Comparison of ENCODE assay signal across 1 cellular context in the genomic region with DNA sequence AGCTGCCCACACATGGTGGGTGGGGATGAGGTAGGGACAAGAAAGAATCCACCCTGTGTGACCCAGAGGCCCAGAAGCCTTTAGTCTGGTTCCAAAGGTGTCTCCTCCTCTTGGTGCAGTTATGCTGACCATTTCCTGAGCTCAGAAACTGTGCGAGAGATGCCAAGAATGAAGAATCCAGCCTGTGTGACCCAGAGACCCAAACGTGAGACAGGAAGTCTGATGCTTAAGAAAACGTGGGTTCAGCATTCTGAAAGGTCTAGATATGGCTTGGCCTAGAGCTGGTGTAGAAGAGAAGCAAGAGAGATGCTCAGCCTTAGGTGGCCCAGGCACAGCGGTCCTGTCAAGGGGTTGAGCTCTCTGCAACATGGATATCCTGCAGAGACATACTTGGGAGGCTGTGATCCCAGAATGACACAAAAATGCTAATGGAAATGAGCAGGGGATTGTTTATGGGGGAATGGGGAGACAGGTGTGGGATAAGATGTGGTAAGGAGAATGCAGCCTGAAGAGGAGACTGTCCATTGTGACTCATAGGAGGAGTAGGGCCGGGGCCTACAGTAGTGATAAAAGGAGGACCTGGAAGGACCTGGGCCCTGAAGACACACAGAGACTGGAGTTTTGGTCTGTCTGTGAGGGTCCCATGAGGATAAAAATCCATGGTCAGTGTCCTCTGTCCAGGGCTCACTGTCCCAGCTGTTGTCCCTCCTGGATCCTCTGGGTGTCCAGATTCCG.
TF ChIP-seq lines count a peak whose summit lies in the region.

No MANE protein-coding gene starts in this region.

TF ChIP-seq in K562, 482 proteins besides CTCF, POLR2A, EP300 and RAD21 (continued from another document):
- TF ChIP-seq, protein P1, sequence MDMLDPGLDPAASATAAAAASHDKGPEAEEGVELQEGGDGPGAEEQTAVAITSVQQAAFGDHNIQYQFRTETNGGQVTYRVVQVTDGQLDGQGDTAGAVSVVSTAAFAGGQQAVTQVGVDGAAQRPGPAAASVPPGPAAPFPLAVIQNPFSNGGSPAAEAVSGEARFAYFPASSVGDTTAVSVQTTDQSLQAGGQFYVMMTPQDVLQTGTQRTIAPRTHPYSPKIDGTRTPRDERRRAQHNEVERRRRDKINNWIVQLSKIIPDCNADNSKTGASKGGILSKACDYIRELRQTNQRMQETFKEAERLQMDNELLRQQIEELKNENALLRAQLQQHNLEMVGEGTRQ (CRISPR knock-in tag; IDR thresholded peaks at IDR 0.05) = peak; percentile 20; the same call in 1 of the 2 replicates
- TF ChIP-seq CEBPG (CRISPR knock-in tag; IDR thresholded peaks at IDR 0.05) (peak; percentile 25; the same call in 1 of the 2 replicates), CEBPG (tag; conservative IDR thresholded peaks at IDR 0.05 in 1 of 2, IDR thresholded peaks at IDR 0.05 in 1 of 2) (no peak), NCOR1 (IDR thresholded peaks at IDR 0.05) (no peak), ZNF354B (CRISPR knock-in tag; IDR thresholded peaks at IDR 0.05) (no peak), TCFL5 (CRISPR knock-in tag; conservative IDR thresholded peaks at IDR 0.05) (no peak), CBFB (CRISPR knock-in tag; IDR thresholded peaks at IDR 0.05) (no peak), ZNF707 (CRISPR knock-in tag; conservative IDR thresholded peaks at IDR 0.05) (no peak), MAZ (CRISPR knock-in tag; conservative IDR thresholded peaks at IDR 0.05 in 1 of 2, IDR thresholded peaks at IDR 0.05 in 1 of 2) (no peak), MTF1 (CRISPR knock-in tag; IDR thresholded peaks at IDR 0.05; ENCODE audit: borderline replicate concordance) (peak; percentile 66; the same call in 1 of the 2 replicates), CTBP1 (IDR thresholded peaks at IDR 0.05; ENCODE audit: borderline replicate concordance) (no peak), TEAD4 (IDR thresholded peaks at IDR 0.05; ENCODE audit: low read length) (no peak), TEAD4 (CRISPR knock-in tag; IDR thresholded peaks at IDR 0.05; ENCODE audit: borderline replicate concordance) (0 out of 2 replicates have a peak, but pooled peaks have one; percentile 60), EWSR1 (IDR thresholded peaks at IDR 0.05; ENCODE audit: borderline replicate concordance, low read depth, partially characterized antibody) (no peak), ZNF133 (CRISPR knock-in tag; IDR thresholded peaks at IDR 0.05) (no peak)
- TF ChIP-seq, protein P2, sequence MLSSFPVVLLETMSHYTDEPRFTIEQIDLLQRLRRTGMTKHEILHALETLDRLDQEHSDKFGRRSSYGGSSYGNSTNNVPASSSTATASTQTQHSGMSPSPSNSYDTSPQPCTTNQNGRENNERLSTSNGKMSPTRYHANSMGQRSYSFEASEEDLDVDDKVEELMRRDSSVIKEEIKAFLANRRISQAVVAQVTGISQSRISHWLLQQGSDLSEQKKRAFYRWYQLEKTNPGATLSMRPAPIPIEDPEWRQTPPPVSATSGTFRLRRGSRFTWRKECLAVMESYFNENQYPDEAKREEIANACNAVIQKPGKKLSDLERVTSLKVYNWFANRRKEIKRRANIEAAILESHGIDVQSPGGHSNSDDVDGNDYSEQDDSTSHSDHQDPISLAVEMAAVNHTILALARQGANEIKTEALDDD (IDR thresholded peaks at IDR 0.05) = no peak
- TF ChIP-seq, protein P3, sequence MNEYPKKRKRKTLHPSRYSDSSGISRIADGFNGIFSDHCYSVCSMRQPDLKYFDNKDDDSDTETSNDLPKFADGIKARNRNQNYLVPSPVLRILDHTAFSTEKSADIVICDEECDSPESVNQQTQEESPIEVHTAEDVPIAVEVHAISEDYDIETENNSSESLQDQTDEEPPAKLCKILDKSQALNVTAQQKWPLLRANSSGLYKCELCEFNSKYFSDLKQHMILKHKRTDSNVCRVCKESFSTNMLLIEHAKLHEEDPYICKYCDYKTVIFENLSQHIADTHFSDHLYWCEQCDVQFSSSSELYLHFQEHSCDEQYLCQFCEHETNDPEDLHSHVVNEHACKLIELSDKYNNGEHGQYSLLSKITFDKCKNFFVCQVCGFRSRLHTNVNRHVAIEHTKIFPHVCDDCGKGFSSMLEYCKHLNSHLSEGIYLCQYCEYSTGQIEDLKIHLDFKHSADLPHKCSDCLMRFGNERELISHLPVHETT (CRISPR knock-in tag; conservative IDR thresholded peaks at IDR 0.05 in 1 of 2, IDR thresholded peaks at IDR 0.05 in 1 of 2) = 0 out of 4 replicates have a peak, but pooled peaks of 1 of the 2 experiments have one; percentile 7
- TF ChIP-seq, protein P4, sequence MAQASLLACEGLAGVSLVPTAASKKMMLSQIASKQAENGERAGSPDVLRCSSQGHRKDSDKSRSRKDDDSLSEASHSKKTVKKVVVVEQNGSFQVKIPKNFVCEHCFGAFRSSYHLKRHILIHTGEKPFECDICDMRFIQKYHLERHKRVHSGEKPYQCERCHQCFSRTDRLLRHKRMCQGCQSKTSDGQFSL (CRISPR knock-in tag; IDR thresholded peaks at IDR 0.05) = no peak
- TF ChIP-seq, protein P4 (tag; IDR thresholded peaks at IDR 0.05) = no peak
